7 cellular contexts compared by ENCODE assay signal in genomic region chrX:152910018-152910417, GRCh38.
DNase-seq lines count a peak whose midpoint lies in the region; ATAC-seq lines count a peak whose summit lies in the region.

No MANE protein-coding gene starts in this region.

- peak; percentile 36 for DNase-seq in germinal center (ENCODE audit: low spot score)

- ATAC-seq in GM18517 (IDR thresholded peaks at IDR 0.05; ENCODE audit: unreplicated experiment) = peak; percentile 57
- ATAC-seq in GM19351 (IDR thresholded peaks at IDR 0.05; ENCODE audit: unreplicated experiment) = peak; percentile 55
- ATAC-seq in GM21528 (IDR thresholded peaks at IDR 0.05; ENCODE audit: low FRiP score, unreplicated experiment) = peak; percentile 66
- peak; percentile 90 for ATAC-seq in HG02759 (IDR thresholded peaks at IDR 0.05; ENCODE audit: unreplicated experiment)
- peak; percentile 76 for ATAC-seq in HG03066 (IDR thresholded peaks at IDR 0.05; ENCODE audit: low read depth, unreplicated experiment)
- peak; percentile 89 for ATAC-seq in HG03460 (IDR thresholded peaks at IDR 0.05; ENCODE audit: unreplicated experiment)

Comparison
In these comparisons a context has a peak if more than half of its experiments do, and no peak if none do; other contexts are left out.
1. Peak in every context shown above with its lines: DNase-seq and ATAC-seq.